Comparison of ENCODE assay signal across 28 cellular contexts in genomic region chr11:75260396-75260795, GRCh38. TPM values are rescaled to one million over a fixed set of nuclear protein-coding genes. Genes with fewer than 3 reads are reported as not detected.
DNase-seq lines count a peak whose midpoint lies in the region; ATAC-seq and TF ChIP-seq lines count a peak whose summit lies in the region.
"Had no signal": no experiment of that assay in that cellular context is flagged by ENCODE, and none has a peak within 500 bp of the region (broad histone marks: within the 10 kb centered on the region; RNA-seq: fewer than 3 reads in every experiment).

No MANE protein-coding gene starts in this region.

- H3K4me3 Mint-ChIP-seq in T-cell, result peak overlapping the region in 1 of 3 donors; percentile 68
- H3K4me3 Mint-ChIP-seq: activated B cell treated with CpG ODN at 0.5 μM for 24 hours; activated CD8-positive, alpha-beta T cell treated with anti-CD3 and anti-CD28 coated beads for 36 hours; HFFc6; stimulated activated memory B cell treated with anti-CD40 and anti-IgM and Interleukin-4, amounts not matched to agents 10 μg/mL and 1 μg/mL and 100 μg/mL, for 72 hours had no signal

- CTCF ChIA-PET in T-cell (lab: Charles Lee), result interaction anchor here (0.5 to 1.4 kb wide), 5 partner anchors 12 to 1868 kb away, joined by 3 to 8 read pairs (median 6); partner anchors contain the start of gene MYO7A (in 1 of the 2)

- H3K36me3 ChIP-seq in left ventricle myocardium inferior, result no peaks in the 10 kb centered on the region
- H3K36me3 ChIP-seq in spleen, result peaks cover 0 to 9% (median 0%) of the 10 kb centered on the region in 6 donors
- H3K36me3 ChIP-seq: pancreas had no signal

- POLR2A ChIA-PET in T-cell (lab: Charles Lee), result no interaction called here

- H3K36me3 Mint-ChIP-seq in T-cell, result no peaks in the 10 kb centered on the region
- H3K36me3 Mint-ChIP-seq: stimulated activated memory B cell treated with anti-CD40 and anti-IgM and Interleukin-4, amounts not matched to agents 10 μg/mL and 1 μg/mL and 100 μg/mL, for 72 hours had no signal

- H3K27ac Mint-ChIP-seq in T-cell, result peak overlapping the region; percentile 94 to 95
- H3K27ac Mint-ChIP-seq: activated CD8-positive, alpha-beta T cell treated with anti-CD3 and anti-CD28 coated beads for 36 hours; HFFc6 had no signal

- ATAC-seq in T-cell (replicated peaks in 1 of 4), result no peak
- ATAC-seq in left colon, result peak; percentile 2
- no peak for ATAC-seq in GM21737 (IDR thresholded peaks at IDR 0.05; ENCODE audit: unreplicated experiment)
- ATAC-seq: activated CD8-positive, alpha-beta T cell treated with anti-CD3 and anti-CD28 coated beads for 36 hours; foreskin keratinocyte; stimulated activated memory B cell treated with anti-CD40 and anti-IgM and Interleukin-4, amounts not matched to agents 10 μg/mL and 1 μg/mL and 100 μg/mL, for 72 hours had no signal

- WGBS in spleen, 5 donors, result 48 to 73% (median 65%) methylated on average over 7 of the region's 7 CpGs

- H3K4me1 ChIP-seq in left ventricle myocardium inferior (peaks cover 34% of the 10 kb centered on the region), spleen (peaks cover 19 to 58% (median 46%) of the 10 kb centered on the region in 6 donors)
- H3K4me1 ChIP-seq: foreskin keratinocyte, pancreas had no signal

- TF ChIP-seq CTCF in left ventricle myocardium inferior (IDR thresholded peaks at IDR 0.05; ENCODE audit: borderline replicate concordance), result no peak
- TF ChIP-seq CTCF in spleen (IDR thresholded peaks at IDR 0.05 in 8 of 11, conservative IDR thresholded peaks at IDR 0.05 in 3 of 11), result no peak
- no peak for TF ChIP-seq CTCF in foreskin fibroblast (IDR thresholded peaks at IDR 0.05; ENCODE audit: low read depth, low read length)

- no peak overlapping the region for H3K27ac ChIP-seq in left ventricle myocardium inferior (replicated peaks)
- peak overlapping the region in 2 of 8 donors; percentile 55 to 84 for H3K27ac ChIP-seq in spleen
- H3K27ac ChIP-seq: C4-2B, foreskin keratinocyte, pancreas, suprapubic skin had no signal

- no peaks in the 10 kb centered on the region for H3K9me3 Mint-ChIP-seq in T-cell
- H3K9me3 Mint-ChIP-seq: activated B cell treated with CpG ODN at 0.5 μM for 24 hours; activated CD8-positive, alpha-beta T cell treated with anti-CD3 and anti-CD28 coated beads for 36 hours; HFFc6; stimulated activated memory B cell treated with anti-CD40 and anti-IgM and Interleukin-4, amounts not matched to agents 10 μg/mL and 1 μg/mL and 100 μg/mL, for 72 hours had no signal

- H3K27me3 Mint-ChIP-seq in T-cell, result no peaks in the 10 kb centered on the region
- H3K27me3 Mint-ChIP-seq: activated CD8-positive, alpha-beta T cell treated with anti-CD3 and anti-CD28 coated beads for 36 hours had no signal

- DNase-seq in cardiac septum (ENCODE audit: low spot score), result peak; percentile 55
- DNase-seq in left ventricle myocardium inferior, result no peak
- DNase-seq in T-cell, result no peak
- DNase-seq in left colon, result peak in 1 of 2 donors; percentile 19
- peak; percentile 56 for DNase-seq in spleen
- no peak for DNase-seq in foreskin fibroblast
- DNase-seq in SIG-M5 treated with dmso at 0.1 percent for 504 hours (lab: John Stamatoyannopoulos, UW; ENCODE audit: unreplicated experiment), result no peak
- DNase-seq: activated B cell treated with CpG ODN at 0.5 μM for 24 hours; activated CD8-positive, alpha-beta T cell treated with anti-CD3 and anti-CD28 coated beads for 36 hours; activated T-cell treated with anti-CD3 and anti-CD28 coated beads for 4 hours; caudate nucleus; foreskin keratinocyte; HFFc6; mammary epithelial cell; NCI-H1436 treated with DMSO at 0.1 percent for 48 hours; NCI-H510A; NK-92 treated with Interleukin-12 subunit alpha and Interleukin-12 subunit beta, amount 100 ng/mL, for 24 hours; stimulated activated CD4-positive, alpha-beta T cell treated with anti-CD3 and anti-CD28 coated beads, Interleukin-2, amount 100 ng/mL, for 24 hours had no signal

- H3K4me3 ChIP-seq in left ventricle myocardium inferior, result no peak overlapping the region
- H3K4me3 ChIP-seq in spleen, result no peak overlapping the region
- no peak overlapping the region for H3K4me3 ChIP-seq in foreskin fibroblast (ENCODE audit: low read depth in 1 of 2, low read length in 2 of 2)
- H3K4me3 ChIP-seq: pancreas, suprapubic skin had no signal

- no peak for TF ChIP-seq POLR2A in spleen (IDR thresholded peaks at IDR 0.05)

- intact Hi-C loops in cardiac septum (cut with DNase I) (no loop called here), left ventricle myocardium inferior (cut with micrococcal nuclease) (no loop called here), left colon (cut with DNase I, micrococcal nuclease) (no loop called here), spleen (cut with DNase I; ENCODE audit: low total_unique reads) (no loop called here)

- H3K9me3 ChIP-seq in left ventricle myocardium inferior (replicated peaks), result no peaks in the 10 kb centered on the region
- no peaks in the 10 kb centered on the region for H3K9me3 ChIP-seq in spleen
- H3K9me3 ChIP-seq: pancreas, suprapubic skin had no signal

- peaks cover 43 to 52% (median 50%) of the 10 kb centered on the region in 3 donors for H3K4me1 Mint-ChIP-seq in T-cell

- peaks cover 18% of the 10 kb centered on the region for H3K27me3 ChIP-seq in left ventricle myocardium inferior (ENCODE audit: low read depth)
- H3K27me3 ChIP-seq in spleen (replicated peaks in 1 of 7), result peaks cover 0 to under 1% (median 0%) of the 10 kb centered on the region in 7 donors
- H3K27me3 ChIP-seq: pancreas, suprapubic skin had no signal

RNA-seq across cellular contexts. Expression of gene TPBGL, which starts 19.8 kb away (rescaled TPM):
- total RNA-seq in cardiac septum, result 0.08 TPM
- 0.16 TPM for total RNA-seq in left ventricle myocardium inferior
- total RNA-seq in T-cell, result under 1 TPM; 0.13 to 0.59 (median 0.47) TPM
- total RNA-seq in left colon, result under 1 TPM in 1 of 2 donors, not detected in 1; 0.11 TPM
- under 1 TPM in 4 of 7 donors, not detected in 3; 0.16 to 0.59 (median 0.23) TPM for total RNA-seq in spleen
- polyA plus RNA-seq in spleen, result under 1 TPM; 0.10 to 0.15 (median 0.11) TPM
- total RNA-seq: activated B cell treated with CpG ODN at 0.5 μM for 24 hours, epithelial cell of proximal tubule, foreskin keratinocyte, HFFc6, myocyte, skeletal muscle tissue had no signal
- polyA plus RNA-seq: aorta, keratinocyte had no signal

Comparison
In these comparisons a context has a peak if more than half of its experiments do, and no peak if none do; other contexts are left out.
1. DNase-seq: peak in cardiac septum (single experiment) and spleen (single experiment); none in left ventricle myocardium inferior (single experiment), T-cell (0 of 34), foreskin fibroblast (0 of 2) and SIG-M5 treated with dmso at 0.1 percent for 504 hours (single experiment).